ENCODE assay signal across 1 cellular context in the genomic region with DNA sequence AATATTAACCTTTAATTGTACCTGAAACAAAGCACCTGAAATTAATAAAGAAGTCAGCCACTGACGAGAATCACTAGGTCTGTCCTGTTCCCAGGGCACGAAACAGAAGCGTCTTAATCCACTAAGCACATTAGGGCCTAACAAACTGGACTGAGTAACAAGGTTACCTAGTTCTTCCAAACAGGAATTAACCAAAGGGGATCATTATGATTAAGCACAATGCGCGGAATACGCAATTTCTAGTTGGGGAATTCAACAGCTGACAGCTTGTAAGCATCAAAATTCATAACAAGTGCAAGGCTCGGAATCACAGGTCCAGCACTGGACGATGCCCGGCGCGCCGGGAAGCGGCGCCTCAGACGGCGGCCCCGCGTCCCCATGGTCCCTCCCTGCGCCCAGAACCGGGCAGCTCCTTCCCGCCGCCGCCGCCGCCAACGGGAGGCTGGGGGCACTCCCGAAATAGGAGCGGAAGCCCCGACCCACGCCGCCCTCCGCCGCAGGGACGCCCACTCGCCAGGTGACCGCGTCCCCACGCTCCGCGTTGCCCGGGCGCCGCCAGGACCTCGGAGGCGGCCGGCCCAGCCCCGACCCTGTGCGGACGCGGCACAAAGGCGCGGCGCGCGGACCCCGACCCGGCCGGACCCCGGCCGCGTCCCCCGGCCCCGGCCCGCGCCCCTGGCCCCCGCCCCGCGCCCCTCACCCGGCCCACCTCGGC.
TF ChIP-seq lines count a peak whose summit lies in the region.

No MANE protein-coding gene starts in this region.

TF ChIP-seq in HCT116, 20 proteins besides CTCF, POLR2A, EP300 and RAD21 (continued from another document):
- TF ChIP-seq ZBTB33 (IDR thresholded peaks at IDR 0.05; ENCODE audit: extremely low read depth, insufficient replicate concordance, low read length) (no peak), JUND (IDR thresholded peaks at IDR 0.05) (no peak), SIN3A (IDR thresholded peaks at IDR 0.05; ENCODE audit: low read depth) (no peak), ELF1 (IDR thresholded peaks at IDR 0.05; ENCODE audit: borderline replicate concordance, low read depth) (no peak), YY1 (IDR thresholded peaks at IDR 0.05; ENCODE audit: extremely low read depth, insufficient replicate concordance, low read depth, low read length) (no peak), ATF3 (IDR thresholded peaks at IDR 0.05) (no peak), CEBPB (IDR thresholded peaks at IDR 0.05; ENCODE audit: low read depth) (no peak)
